ENCODE assay signal across 8 cellular contexts in genomic region chr7:66114743-66115727, GRCh38. TPM values are rescaled to one million over a fixed set of nuclear protein-coding genes. Genes with fewer than 3 reads are reported as not detected.
DNase-seq lines count a peak whose midpoint lies in the region; TF ChIP-seq lines count a peak whose summit lies in the region.

TSS of gene CRCP (plus strand) at chr7:66114847. CDS start at chr7:66114963, 116 bp downstream.

- TF ChIP-seq POLR2A in Raji (IDR thresholded peaks at IDR 0.05; ENCODE audit: insufficient read depth, low read depth, low read length) = peak; percentile 91

- TF ChIP-seq CTCF in foreskin fibroblast (IDR thresholded peaks at IDR 0.05; ENCODE audit: low read depth, low read length) (peak; percentile 45), neural progenitor cell (IDR thresholded peaks at IDR 0.05) (no peak)

- H3K9me3 ChIP-seq in GM23248 (ENCODE audit: low read depth) (no peaks in the 10 kb centered on the region), Karpas-422 (ENCODE audit: low read length) (no peaks in the 10 kb centered on the region), neural progenitor cell (ENCODE audit: low read depth) (no peaks in the 10 kb centered on the region)

- peak within 1 kb of the TSS; percentile 88 for H3K4me3 ChIP-seq in GM23248
- peak within 1 kb of the TSS; percentile 98 for H3K4me3 ChIP-seq in Karpas-422 (ENCODE audit: low read length)
- H3K4me3 ChIP-seq in foreskin fibroblast (ENCODE audit: low read depth in 1 of 2, low read length in 2 of 2) = peak within 1 kb of the TSS; percentile 85 to 86
- H3K4me3 ChIP-seq in neural progenitor cell = peak within 1 kb of the TSS; percentile 57

- H3K9ac ChIP-seq in GM23248 (peak within 1 kb of the TSS; percentile 90), Karpas-422 (ENCODE audit: low read length) (peak within 1 kb of the TSS; percentile 99), neural progenitor cell (peak within 1 kb of the TSS; percentile 35)

- peaks cover 16% of the 10 kb centered on the region for H3K4me1 Mint-ChIP-seq in neural progenitor cell

- H3K4me1 ChIP-seq in GM23248 (ENCODE audit: insufficient read depth) (peaks cover 66% of the 10 kb centered on the region), Karpas-422 (ENCODE audit: low read length) (peaks cover 30% of the 10 kb centered on the region), neural progenitor cell (peaks cover 9% of the 10 kb centered on the region)

- WGBS in GM23248 (ENCODE audit: low coverage in 1 of 2, low lambda C conversion rate in 2 of 2, missing lambda C conversion rate in 2 of 2), 2 experiments = 1 to 2% methylated on average over 61 to 65 of the region's 68 CpGs

- peaks cover 11% of the 10 kb centered on the region for H3K36me3 Mint-ChIP-seq in neural progenitor cell

- no peaks in the 10 kb centered on the region for H3K9me3 Mint-ChIP-seq in neural progenitor cell

- H2AFZ ChIP-seq in GM23248 (peak within 1 kb of the TSS; percentile 79), Karpas-422 (ENCODE audit: low read length) (peak within 1 kb of the TSS; percentile 68; the same call in 1 of the 2 replicates), neural progenitor cell (replicated peaks) (peak within 1 kb of the TSS; percentile 83)

- in situ Hi-C loops in G401 (cut with HindIII; ENCODE audit: low sequenced_read_pairs) = no loop called here
- in situ Hi-C loops in GM23248 (cut with MboI) = no loop called here

- peaks cover 2% of the 10 kb centered on the region for H3K27me3 Mint-ChIP-seq in neural progenitor cell (ENCODE audit: insufficient read depth, low read depth)

- H3K27me3 ChIP-seq in GM23248 (replicated peaks; ENCODE audit: insufficient read depth) (no peaks in the 10 kb centered on the region), Karpas-422 (ENCODE audit: low read length) (no peaks in the 10 kb centered on the region), neural progenitor cell (no peaks in the 10 kb centered on the region)

- peak within 1 kb of the TSS; percentile 96 for H3K27ac Mint-ChIP-seq in neural progenitor cell

- peak; percentile 81 for DNase-seq in G401 (ENCODE audit: low spot score)
- peak; percentile 85 for DNase-seq in GM23248
- DNase-seq in Karpas-422 = peak; percentile 95
- DNase-seq in activated effector memory CD4-positive, alpha-beta T cell treated with anti-CD3 and anti-CD28 coated beads, Interleukin-2, amount 50 U/mL, for 16 hours = peak; percentile 95
- peak; percentile 73 to 87 for DNase-seq in foreskin fibroblast
- DNase-seq in neural progenitor cell (ENCODE audit: low spot score) = peak; percentile 84
- peak; percentile 51 for DNase-seq in stromal cell of bone marrow (ENCODE audit: low read depth)

- H3K4me3 Mint-ChIP-seq in neural progenitor cell = peak within 1 kb of the TSS; percentile 96

- H4K20me1 ChIP-seq in GM23248 (ENCODE audit: insufficient read depth) = no peaks in the 10 kb centered on the region
- peaks cover 22% of the 10 kb centered on the region for H4K20me1 ChIP-seq in Karpas-422 (ENCODE audit: insufficient read depth, low read depth, low read length)
- peaks cover 22% of the 10 kb centered on the region for H4K20me1 ChIP-seq in neural progenitor cell (ENCODE audit: low read depth)

- H3K36me3 ChIP-seq in GM23248 (ENCODE audit: low read depth) (peaks cover 6% of the 10 kb centered on the region; the same call in 1 of the 2 replicates), Karpas-422 (ENCODE audit: insufficient read depth, low read length) (peaks cover 10% of the 10 kb centered on the region; the same call in 1 of the 2 replicates), neural progenitor cell (no peaks in the 10 kb centered on the region)

- H3K9me2 ChIP-seq in GM23248 (ENCODE audit: insufficient read depth) (no peaks in the 10 kb centered on the region), Karpas-422 (replicated peaks; ENCODE audit: insufficient read depth, low read length) (no peaks in the 10 kb centered on the region)

- peaks cover 62% of the 10 kb centered on the region for H3K79me2 ChIP-seq in GM23248 (ENCODE audit: insufficient read depth)
- peaks cover 57% of the 10 kb centered on the region for H3K79me2 ChIP-seq in Karpas-422 (ENCODE audit: low read length)
- H3K79me2 ChIP-seq in neural progenitor cell (ENCODE audit: low read depth) = peaks cover 50% of the 10 kb centered on the region

- H3K27ac ChIP-seq in GM23248 = peak within 1 kb of the TSS; percentile 90
- peak within 1 kb of the TSS; percentile 88 for H3K27ac ChIP-seq in Karpas-422 (ENCODE audit: low read length)
- peak within 1 kb of the TSS; percentile 67 for H3K27ac ChIP-seq in neural progenitor cell

- H3F3A ChIP-seq in GM23248 (ENCODE audit: insufficient read depth) (peaks cover 35% of the 10 kb centered on the region), neural progenitor cell (ENCODE audit: low read depth) (peaks cover 13% of the 10 kb centered on the region)

- H3K4me2 ChIP-seq in GM23248 (ENCODE audit: unreplicated experiment) (peak within 1 kb of the TSS; percentile 90), Karpas-422 (ENCODE audit: low read depth, low read length, poor library complexity, severe bottlenecking) (peak within 1 kb of the TSS; percentile 90), neural progenitor cell (peak within 1 kb of the TSS; percentile 78)

RNA-seq across cellular contexts. Expression of gene CRCP, which starts in this region (rescaled TPM):
- 58.0 and 80.2 TPM in 2 replicates for total RNA-seq in G401 (2014; rRNA removed; shearing (Covaris generic))
- total RNA-seq in GM23248 (2014; rRNA removed; shearing (Covaris generic)) = 28.6 and 39.5 TPM in 2 replicates
- 31.3 and 35.4 TPM in 2 replicates for polyA plus RNA-seq in GM23248 (2016; fragmentation: Nextera tagmentation; extraction: Ambion mirVana)
- 22.6 and 38.8 TPM in 2 replicates for total RNA-seq in Karpas-422 (2014; rRNA removed; shearing (Covaris generic); ENCODE audit: low replicate concordance)
- 30.0 and 37.9 TPM in 2 replicates for total RNA-seq in neural progenitor cell (ENCODE audit: low replicate concordance)

Comparison
In these comparisons a context has a peak if more than half of its experiments do, and no peak if none do; other contexts are left out.
1. Peak in every context shown above with its lines: DNase-seq, H3K4me3 ChIP-seq and H3K27ac ChIP-seq.
2. H3K9ac ChIP-seq: peak in every context shown above with its lines; median percentile 99 in Karpas-422; 90 in GM23248; 35 in neural progenitor cell.